Comparison of ENCODE assay signal across 1 cellular context in genomic region chr15:52179278-52180195, GRCh38.
TF ChIP-seq lines count a peak whose summit lies in the region.

No MANE protein-coding gene starts in this region.

TF ChIP-seq in HepG2, 621 proteins besides CTCF, POLR2A, EP300 and RAD21 (continued from another document and continues in another):
- TF ChIP-seq PRDM10 (CRISPR knock-in tag; IDR thresholded peaks at IDR 0.05; ENCODE audit: low read depth) (no peak), SKIL (CRISPR knock-in tag; IDR thresholded peaks at IDR 0.05; ENCODE audit: borderline replicate concordance) (0 out of 2 replicates have a peak, but pooled peaks have one; percentile 8), MAFK (conservative IDR thresholded peaks at IDR 0.05 in 1 of 2, IDR thresholded peaks at IDR 0.05 in 1 of 2; ENCODE audit: low read length in 2 of 2) (no peak), MIXL1 (CRISPR knock-in tag; IDR thresholded peaks at IDR 0.05) (no peak), ATM (IDR thresholded peaks at IDR 0.05; ENCODE audit: borderline replicate concordance) (no peak), KMT2A (CRISPR knock-in tag; IDR thresholded peaks at IDR 0.05) (peak; percentile 11; the same call in 1 of the 2 replicates), KAT8 (CRISPR knock-in tag; IDR thresholded peaks at IDR 0.05) (0 out of 2 replicates have a peak, but pooled peaks have one; percentile 1), ETS1 (CRISPR knock-in tag; IDR thresholded peaks at IDR 0.05) (no peak), SATB2 (CRISPR knock-in tag; IDR thresholded peaks at IDR 0.05) (0 out of 2 replicates have a peak, but pooled peaks have one; percentile 65), HDAC1 (CRISPR knock-in tag; IDR thresholded peaks at IDR 0.05) (peak; percentile 62; the same call in 1 of the 2 replicates), PATZ1 (CRISPR knock-in tag; IDR thresholded peaks at IDR 0.05) (peak; percentile 64; the same call in 1 of the 2 replicates), ZGPAT (CRISPR knock-in tag; IDR thresholded peaks at IDR 0.05) (peak; percentile 39; the same call in 1 of the 2 replicates), ZNF512 (CRISPR knock-in tag; IDR thresholded peaks at IDR 0.05) (no peak), ZNF703 (CRISPR knock-in tag; IDR thresholded peaks at IDR 0.05; ENCODE audit: borderline replicate concordance) (no peak), ARID4A (CRISPR knock-in tag; IDR thresholded peaks at IDR 0.05; ENCODE audit: borderline replicate concordance) (peak; percentile 65; the same call in 1 of the 2 replicates), FOXC1 (CRISPR knock-in tag; IDR thresholded peaks at IDR 0.05; ENCODE audit: borderline replicate concordance) (peak; percentile 3; the same call in 1 of the 2 replicates), ZNF138 (CRISPR knock-in tag; IDR thresholded peaks at IDR 0.05; ENCODE audit: low read depth) (0 out of 2 replicates have a peak, but pooled peaks have one; percentile 77), ZNF430 (CRISPR knock-in tag; IDR thresholded peaks at IDR 0.05) (0 out of 2 replicates have a peak, but pooled peaks have one; percentile 33), ZNF275 (CRISPR knock-in tag; IDR thresholded peaks at IDR 0.05; ENCODE audit: borderline replicate concordance) (0 out of 2 replicates have a peak, but pooled peaks have one; percentile 20), ZNF225 (CRISPR knock-in tag; IDR thresholded peaks at IDR 0.05) (no peak), ZSCAN21 (CRISPR knock-in tag; IDR thresholded peaks at IDR 0.05; ENCODE audit: borderline replicate concordance) (peak; percentile 74; the same call in 1 of the 2 replicates), HNF4G (IDR thresholded peaks at IDR 0.05; ENCODE audit: borderline replicate concordance, low read depth, low read length) (no peak), HNF4G (CRISPR knock-in tag; IDR thresholded peaks at IDR 0.05; ENCODE audit: borderline replicate concordance, low read depth) (no peak), ZNF280B (CRISPR knock-in tag; IDR thresholded peaks at IDR 0.05; ENCODE audit: borderline replicate concordance) (peak; percentile 23; the same call in 1 of the 2 replicates), SMYD3 (CRISPR knock-in tag; IDR thresholded peaks at IDR 0.05) (no peak), IKZF5 (CRISPR knock-in tag; IDR thresholded peaks at IDR 0.05) (peak; percentile 26; the same call in 1 of the 2 replicates), CENPT (CRISPR knock-in tag; IDR thresholded peaks at IDR 0.05; ENCODE audit: low read depth) (peak; percentile 88; the same call in 1 of the 2 replicates), ZNF629 (CRISPR knock-in tag; conservative IDR thresholded peaks at IDR 0.05) (peak; percentile 92), FOXP1 (IDR thresholded peaks at IDR 0.05) (no peak), FOXP1 (CRISPR knock-in tag; IDR thresholded peaks at IDR 0.05) (no peak), ZNF33B (CRISPR knock-in tag; IDR thresholded peaks at IDR 0.05) (0 out of 2 replicates have a peak, but pooled peaks have one; percentile 59), THAP8 (CRISPR knock-in tag; IDR thresholded peaks at IDR 0.05; ENCODE audit: borderline replicate concordance) (no peak), KLF16 (CRISPR knock-in tag; IDR thresholded peaks at IDR 0.05) (peak in 1 of 2 experiments; percentile 42; a peak in 1 of 4 replicates), ATAD3A (CRISPR knock-in tag; IDR thresholded peaks at IDR 0.05) (no peak)
